1 cellular context compared by ENCODE assay signal in the genomic region with DNA sequence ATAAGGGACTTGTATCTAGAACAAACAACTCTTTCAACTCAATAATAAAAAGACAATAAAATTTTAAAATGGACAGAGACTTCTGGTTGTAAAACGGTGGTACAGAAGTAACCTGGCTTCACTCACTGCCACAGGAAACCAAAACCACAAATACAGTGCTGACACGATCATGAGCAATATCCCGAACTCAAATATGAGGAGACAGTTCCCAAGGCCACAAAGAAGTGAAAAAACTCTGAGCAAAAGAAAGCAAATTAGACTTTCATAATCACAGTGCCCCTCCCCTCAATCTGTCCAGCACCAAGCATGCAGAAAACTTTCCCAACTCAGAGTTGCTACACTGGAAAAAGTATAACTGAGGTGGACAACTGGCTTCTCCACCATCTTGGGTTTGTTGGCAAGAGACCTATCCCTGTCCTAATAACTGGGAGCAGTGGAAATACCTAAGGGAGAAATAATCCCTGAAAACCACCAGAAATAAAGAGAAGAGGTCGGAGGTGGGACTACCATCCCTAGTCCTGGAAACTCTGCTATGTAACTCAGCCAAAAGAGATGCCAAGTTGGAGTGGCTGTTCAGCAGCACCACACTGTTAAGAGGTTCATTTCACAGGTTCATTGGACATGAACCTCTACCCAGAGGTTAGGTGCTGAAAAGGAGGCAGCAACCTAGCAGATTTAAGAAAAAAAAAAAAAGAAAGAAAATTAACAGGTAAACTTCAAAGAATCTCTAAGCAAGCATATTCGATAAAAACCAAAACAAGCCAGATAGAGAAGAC.
TF ChIP-seq lines count a peak whose summit lies in the region.

No MANE protein-coding gene starts in this region.

TF ChIP-seq in HepG2, 621 proteins besides CTCF, POLR2A, EP300 and RAD21 (continued from another document and continues in another):
- TF ChIP-seq, protein P1, sequence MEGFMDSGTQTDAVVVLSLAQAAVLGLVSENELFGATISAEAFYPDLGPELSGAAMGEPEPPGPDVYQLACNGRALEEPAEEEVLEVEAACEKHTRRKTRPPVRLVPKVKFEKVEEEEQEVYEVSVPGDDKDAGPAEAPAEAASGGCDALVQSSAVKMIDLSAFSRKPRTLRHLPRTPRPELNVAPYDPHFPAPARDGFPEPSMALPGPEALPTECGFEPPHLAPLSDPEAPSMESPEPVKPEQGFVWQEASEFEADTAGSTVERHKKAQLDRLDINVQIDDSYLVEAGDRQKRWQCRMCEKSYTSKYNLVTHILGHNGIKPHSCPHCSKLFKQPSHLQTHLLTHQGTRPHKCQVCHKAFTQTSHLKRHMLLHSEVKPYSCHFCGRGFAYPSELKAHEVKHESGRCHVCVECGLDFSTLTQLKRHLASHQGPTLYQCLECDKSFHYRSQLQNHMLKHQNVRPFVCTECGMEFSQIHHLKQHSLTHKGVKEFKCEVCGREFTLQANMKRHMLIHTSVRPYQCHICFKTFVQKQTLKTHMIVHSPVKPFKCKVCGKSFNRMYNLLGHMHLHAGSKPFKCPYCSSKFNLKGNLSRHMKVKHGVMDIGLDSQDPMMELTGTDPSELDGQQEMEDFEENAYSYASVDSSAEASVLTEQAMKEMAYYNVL (CRISPR knock-in tag; IDR thresholded peaks at IDR 0.05; ENCODE audit: borderline replicate concordance): peak; percentile 41; the same call in 1 of the 2 replicates
- TF ChIP-seq ASH2L (IDR thresholded peaks at IDR 0.05; ENCODE audit: insufficient read length, low read depth, low read length) (peak; percentile 42), RBM22 (optimal IDR thresholded peaks at IDR 0.05; ENCODE audit: low read length) (peak; percentile 31), ISL2 (CRISPR knock-in tag; IDR thresholded peaks at IDR 0.05) (no peak), ZNF292 (CRISPR knock-in tag; IDR thresholded peaks at IDR 0.05; ENCODE audit: borderline replicate concordance, low read depth) (peak; percentile 80; the same call in 1 of the 2 replicates), KMT2B (CRISPR knock-in tag; IDR thresholded peaks at IDR 0.05) (peak; percentile 58; the same call in 1 of the 2 replicates), POGZ (CRISPR knock-in tag; IDR thresholded peaks at IDR 0.05) (peak; percentile 58; the same call in 1 of the 2 replicates), ZNF124 (CRISPR knock-in tag; IDR thresholded peaks at IDR 0.05) (0 out of 2 replicates have a peak, but pooled peaks have one; percentile 36), PHF20 (CRISPR knock-in tag; IDR thresholded peaks at IDR 0.05) (no peak), ZMYM2 (CRISPR knock-in tag; IDR thresholded peaks at IDR 0.05) (no peak), ARNT2 (CRISPR knock-in tag; IDR thresholded peaks at IDR 0.05; ENCODE audit: low read depth) (no peak), KDM5A (IDR thresholded peaks at IDR 0.05; ENCODE audit: borderline replicate concordance, low read length) (no peak), ZNF331 (CRISPR knock-in tag; IDR thresholded peaks at IDR 0.05) (peak; percentile 11; the same call in 1 of the 2 replicates), ZNF746 (CRISPR knock-in tag; IDR thresholded peaks at IDR 0.05) (no peak), TARDBP (CRISPR knock-in tag; IDR thresholded peaks at IDR 0.05) (0 out of 2 replicates have a peak, but pooled peaks have one; percentile 29), NCOA2 (CRISPR knock-in tag; IDR thresholded peaks at IDR 0.05) (peak; percentile 41; the same call in 1 of the 2 replicates), SSRP1 (CRISPR knock-in tag; IDR thresholded peaks at IDR 0.05) (0 out of 2 replicates have a peak, but pooled peaks have one; percentile 57), EHMT2 (IDR thresholded peaks at IDR 0.05; ENCODE audit: borderline replicate concordance, low read depth, low read length) (peak; percentile 85), ELF3 (CRISPR knock-in tag; IDR thresholded peaks at IDR 0.05) (peak; percentile 9; the same call in 1 of the 2 replicates), SOX6 (IDR thresholded peaks at IDR 0.05) (no peak), SOX6 (CRISPR knock-in tag; IDR thresholded peaks at IDR 0.05) (peak; percentile 22; the same call in 1 of the 2 replicates), MIER2 (CRISPR knock-in tag; IDR thresholded peaks at IDR 0.05) (0 out of 2 replicates have a peak, but pooled peaks have one; percentile 25), GFI1 (CRISPR knock-in tag; IDR thresholded peaks at IDR 0.05; ENCODE audit: borderline replicate concordance) (0 out of 2 replicates have a peak, but pooled peaks have one; percentile 14), GATAD1 (CRISPR knock-in tag; IDR thresholded peaks at IDR 0.05) (no peak), ZNF354B (CRISPR knock-in tag; IDR thresholded peaks at IDR 0.05) (0 out of 2 replicates have a peak, but pooled peaks have one; percentile 64), ZMYM4 (CRISPR knock-in tag; IDR thresholded peaks at IDR 0.05) (peak; percentile 50; the same call in 1 of the 2 replicates), YEATS2 (CRISPR knock-in tag; IDR thresholded peaks at IDR 0.05; ENCODE audit: borderline replicate concordance) (0 out of 2 replicates have a peak, but pooled peaks have one; percentile 22), HNRNPH1 (optimal IDR thresholded peaks at IDR 0.05; ENCODE audit: low read depth, low read length) (no peak), NFKBIZ (CRISPR knock-in tag; IDR thresholded peaks at IDR 0.05) (no peak)
- TF ChIP-seq, protein P2, sequence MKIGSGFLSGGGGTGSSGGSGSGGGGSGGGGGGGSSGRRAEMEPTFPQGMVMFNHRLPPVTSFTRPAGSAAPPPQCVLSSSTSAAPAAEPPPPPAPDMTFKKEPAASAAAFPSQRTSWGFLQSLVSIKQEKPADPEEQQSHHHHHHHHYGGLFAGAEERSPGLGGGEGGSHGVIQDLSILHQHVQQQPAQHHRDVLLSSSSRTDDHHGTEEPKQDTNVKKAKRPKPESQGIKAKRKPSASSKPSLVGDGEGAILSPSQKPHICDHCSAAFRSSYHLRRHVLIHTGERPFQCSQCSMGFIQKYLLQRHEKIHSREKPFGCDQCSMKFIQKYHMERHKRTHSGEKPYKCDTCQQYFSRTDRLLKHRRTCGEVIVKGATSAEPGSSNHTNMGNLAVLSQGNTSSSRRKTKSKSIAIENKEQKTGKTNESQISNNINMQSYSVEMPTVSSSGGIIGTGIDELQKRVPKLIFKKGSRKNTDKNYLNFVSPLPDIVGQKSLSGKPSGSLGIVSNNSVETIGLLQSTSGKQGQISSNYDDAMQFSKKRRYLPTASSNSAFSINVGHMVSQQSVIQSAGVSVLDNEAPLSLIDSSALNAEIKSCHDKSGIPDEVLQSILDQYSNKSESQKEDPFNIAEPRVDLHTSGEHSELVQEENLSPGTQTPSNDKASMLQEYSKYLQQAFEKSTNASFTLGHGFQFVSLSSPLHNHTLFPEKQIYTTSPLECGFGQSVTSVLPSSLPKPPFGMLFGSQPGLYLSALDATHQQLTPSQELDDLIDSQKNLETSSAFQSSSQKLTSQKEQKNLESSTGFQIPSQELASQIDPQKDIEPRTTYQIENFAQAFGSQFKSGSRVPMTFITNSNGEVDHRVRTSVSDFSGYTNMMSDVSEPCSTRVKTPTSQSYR (CRISPR knock-in tag; IDR thresholded peaks at IDR 0.05; ENCODE audit: borderline replicate concordance): no peak
- TF ChIP-seq, protein P3, sequence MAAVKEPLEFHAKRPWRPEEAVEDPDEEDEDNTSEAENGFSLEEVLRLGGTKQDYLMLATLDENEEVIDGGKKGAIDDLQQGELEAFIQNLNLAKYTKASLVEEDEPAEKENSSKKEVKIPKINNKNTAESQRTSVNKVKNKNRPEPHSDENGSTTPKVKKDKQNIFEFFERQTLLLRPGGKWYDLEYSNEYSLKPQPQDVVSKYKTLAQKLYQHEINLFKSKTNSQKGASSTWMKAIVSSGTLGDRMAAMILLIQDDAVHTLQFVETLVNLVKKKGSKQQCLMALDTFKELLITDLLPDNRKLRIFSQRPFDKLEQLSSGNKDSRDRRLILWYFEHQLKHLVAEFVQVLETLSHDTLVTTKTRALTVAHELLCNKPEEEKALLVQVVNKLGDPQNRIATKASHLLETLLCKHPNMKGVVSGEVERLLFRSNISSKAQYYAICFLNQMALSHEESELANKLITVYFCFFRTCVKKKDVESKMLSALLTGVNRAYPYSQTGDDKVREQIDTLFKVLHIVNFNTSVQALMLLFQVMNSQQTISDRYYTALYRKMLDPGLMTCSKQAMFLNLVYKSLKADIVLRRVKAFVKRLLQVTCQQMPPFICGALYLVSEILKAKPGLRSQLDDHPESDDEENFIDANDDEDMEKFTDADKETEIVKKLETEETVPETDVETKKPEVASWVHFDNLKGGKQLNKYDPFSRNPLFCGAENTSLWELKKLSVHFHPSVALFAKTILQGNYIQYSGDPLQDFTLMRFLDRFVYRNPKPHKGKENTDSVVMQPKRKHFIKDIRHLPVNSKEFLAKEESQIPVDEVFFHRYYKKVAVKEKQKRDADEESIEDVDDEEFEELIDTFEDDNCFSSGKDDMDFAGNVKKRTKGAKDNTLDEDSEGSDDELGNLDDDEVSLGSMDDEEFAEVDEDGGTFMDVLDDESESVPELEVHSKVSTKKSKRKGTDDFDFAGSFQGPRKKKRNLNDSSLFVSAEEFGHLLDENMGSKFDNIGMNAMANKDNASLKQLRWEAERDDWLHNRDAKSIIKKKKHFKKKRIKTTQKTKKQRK (IDR thresholded peaks at IDR 0.05; ENCODE audit: low read length): no peak
- TF ChIP-seq, protein P4, sequence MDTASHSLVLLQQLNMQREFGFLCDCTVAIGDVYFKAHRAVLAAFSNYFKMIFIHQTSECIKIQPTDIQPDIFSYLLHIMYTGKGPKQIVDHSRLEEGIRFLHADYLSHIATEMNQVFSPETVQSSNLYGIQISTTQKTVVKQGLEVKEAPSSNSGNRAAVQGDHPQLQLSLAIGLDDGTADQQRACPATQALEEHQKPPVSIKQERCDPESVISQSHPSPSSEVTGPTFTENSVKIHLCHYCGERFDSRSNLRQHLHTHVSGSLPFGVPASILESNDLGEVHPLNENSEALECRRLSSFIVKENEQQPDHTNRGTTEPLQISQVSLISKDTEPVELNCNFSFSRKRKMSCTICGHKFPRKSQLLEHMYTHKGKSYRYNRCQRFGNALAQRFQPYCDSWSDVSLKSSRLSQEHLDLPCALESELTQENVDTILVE (CRISPR knock-in tag; IDR thresholded peaks at IDR 0.05): no peak
- TF ChIP-seq, protein P5, sequence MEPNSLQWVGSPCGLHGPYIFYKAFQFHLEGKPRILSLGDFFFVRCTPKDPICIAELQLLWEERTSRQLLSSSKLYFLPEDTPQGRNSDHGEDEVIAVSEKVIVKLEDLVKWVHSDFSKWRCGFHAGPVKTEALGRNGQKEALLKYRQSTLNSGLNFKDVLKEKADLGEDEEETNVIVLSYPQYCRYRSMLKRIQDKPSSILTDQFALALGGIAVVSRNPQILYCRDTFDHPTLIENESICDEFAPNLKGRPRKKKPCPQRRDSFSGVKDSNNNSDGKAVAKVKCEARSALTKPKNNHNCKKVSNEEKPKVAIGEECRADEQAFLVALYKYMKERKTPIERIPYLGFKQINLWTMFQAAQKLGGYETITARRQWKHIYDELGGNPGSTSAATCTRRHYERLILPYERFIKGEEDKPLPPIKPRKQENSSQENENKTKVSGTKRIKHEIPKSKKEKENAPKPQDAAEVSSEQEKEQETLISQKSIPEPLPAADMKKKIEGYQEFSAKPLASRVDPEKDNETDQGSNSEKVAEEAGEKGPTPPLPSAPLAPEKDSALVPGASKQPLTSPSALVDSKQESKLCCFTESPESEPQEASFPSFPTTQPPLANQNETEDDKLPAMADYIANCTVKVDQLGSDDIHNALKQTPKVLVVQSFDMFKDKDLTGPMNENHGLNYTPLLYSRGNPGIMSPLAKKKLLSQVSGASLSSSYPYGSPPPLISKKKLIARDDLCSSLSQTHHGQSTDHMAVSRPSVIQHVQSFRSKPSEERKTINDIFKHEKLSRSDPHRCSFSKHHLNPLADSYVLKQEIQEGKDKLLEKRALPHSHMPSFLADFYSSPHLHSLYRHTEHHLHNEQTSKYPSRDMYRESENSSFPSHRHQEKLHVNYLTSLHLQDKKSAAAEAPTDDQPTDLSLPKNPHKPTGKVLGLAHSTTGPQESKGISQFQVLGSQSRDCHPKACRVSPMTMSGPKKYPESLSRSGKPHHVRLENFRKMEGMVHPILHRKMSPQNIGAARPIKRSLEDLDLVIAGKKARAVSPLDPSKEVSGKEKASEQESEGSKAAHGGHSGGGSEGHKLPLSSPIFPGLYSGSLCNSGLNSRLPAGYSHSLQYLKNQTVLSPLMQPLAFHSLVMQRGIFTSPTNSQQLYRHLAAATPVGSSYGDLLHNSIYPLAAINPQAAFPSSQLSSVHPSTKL (CRISPR knock-in tag; IDR thresholded peaks at IDR 0.05): peak; percentile 70; the same call in 1 of the 2 replicates
- TF ChIP-seq, protein P6, sequence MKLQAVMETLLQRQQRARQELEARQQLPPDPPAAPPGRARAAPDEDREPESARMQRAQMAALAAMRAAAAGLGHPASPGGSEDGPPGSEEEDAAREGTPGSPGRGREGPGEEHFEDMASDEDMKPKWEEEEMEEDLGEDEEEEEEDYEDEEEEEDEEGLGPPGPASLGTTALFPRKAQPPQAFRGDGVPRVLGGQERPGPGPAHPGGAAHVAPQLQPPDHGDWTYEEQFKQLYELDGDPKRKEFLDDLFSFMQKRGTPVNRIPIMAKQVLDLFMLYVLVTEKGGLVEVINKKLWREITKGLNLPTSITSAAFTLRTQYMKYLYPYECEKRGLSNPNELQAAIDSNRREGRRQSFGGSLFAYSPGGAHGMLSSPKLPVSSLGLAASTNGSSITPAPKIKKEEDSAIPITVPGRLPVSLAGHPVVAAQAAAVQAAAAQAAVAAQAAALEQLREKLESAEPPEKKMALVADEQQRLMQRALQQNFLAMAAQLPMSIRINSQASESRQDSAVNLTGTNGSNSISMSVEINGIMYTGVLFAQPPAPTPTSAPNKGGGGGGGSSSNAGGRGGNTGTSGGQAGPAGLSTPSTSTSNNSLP (IDR thresholded peaks at IDR 0.05; ENCODE audit: low read depth, low read length): peak; percentile 49; the same call in 1 of the 2 replicates
- TF ChIP-seq, protein P7, sequence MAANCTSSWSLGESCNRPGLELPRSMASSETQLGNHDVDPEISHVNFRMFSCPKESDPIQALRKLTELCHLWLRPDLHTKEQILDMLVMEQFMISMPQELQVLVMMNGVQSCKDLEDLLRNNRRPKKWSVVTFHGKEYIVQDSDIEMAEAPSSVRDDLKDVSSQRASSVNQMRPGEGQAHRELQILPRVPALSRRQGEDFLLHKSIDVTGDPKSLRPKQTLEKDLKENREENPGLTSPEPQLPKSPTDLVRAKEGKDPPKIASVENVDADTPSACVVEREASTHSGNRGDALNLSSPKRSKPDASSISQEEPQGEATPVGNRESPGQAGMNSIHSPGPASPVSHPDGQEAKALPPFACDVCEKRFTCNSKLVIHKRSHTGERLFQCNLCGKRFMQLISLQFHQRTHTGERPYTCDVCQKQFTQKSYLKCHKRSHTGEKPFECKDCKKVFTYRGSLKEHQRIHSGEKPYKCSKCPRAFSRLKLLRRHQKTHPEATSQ (CRISPR knock-in tag; IDR thresholded peaks at IDR 0.05; ENCODE audit: borderline replicate concordance): peak; percentile 47; the same call in 1 of the 2 replicates
- TF ChIP-seq, protein P8, sequence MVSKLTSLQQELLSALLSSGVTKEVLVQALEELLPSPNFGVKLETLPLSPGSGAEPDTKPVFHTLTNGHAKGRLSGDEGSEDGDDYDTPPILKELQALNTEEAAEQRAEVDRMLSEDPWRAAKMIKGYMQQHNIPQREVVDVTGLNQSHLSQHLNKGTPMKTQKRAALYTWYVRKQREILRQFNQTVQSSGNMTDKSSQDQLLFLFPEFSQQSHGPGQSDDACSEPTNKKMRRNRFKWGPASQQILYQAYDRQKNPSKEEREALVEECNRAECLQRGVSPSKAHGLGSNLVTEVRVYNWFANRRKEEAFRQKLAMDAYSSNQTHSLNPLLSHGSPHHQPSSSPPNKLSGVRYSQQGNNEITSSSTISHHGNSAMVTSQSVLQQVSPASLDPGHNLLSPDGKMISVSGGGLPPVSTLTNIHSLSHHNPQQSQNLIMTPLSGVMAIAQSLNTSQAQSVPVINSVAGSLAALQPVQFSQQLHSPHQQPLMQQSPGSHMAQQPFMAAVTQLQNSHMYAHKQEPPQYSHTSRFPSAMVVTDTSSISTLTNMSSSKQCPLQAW (CRISPR knock-in tag; IDR thresholded peaks at IDR 0.05): 0 out of 2 replicates have a peak, but pooled peaks have one; percentile 22
